Comparison of ENCODE assay signal across 8 cellular contexts in genomic region chr3:48088056-48088748, GRCh38.
A peak's percentile ranks its signal among the peaks of the same experiment; 100 is the strongest.
DNase-seq lines count a peak whose midpoint lies in the region; ATAC-seq and TF ChIP-seq lines count a peak whose summit lies in the region.

No MANE protein-coding gene starts in this region.

- DNase-seq in BJ (ENCODE audit: low read depth) (no peak), WERI-Rb-1 (peak; percentile 48), epithelial cell of esophagus (ENCODE audit: low read depth) (peak; percentile 26), CD1c-positive myeloid dendritic cell (ENCODE audit: extremely low spot score) (no peak), GF-D8 (lab: John Stamatoyannopoulos, UW) (no peak)

- POLR2A ChIA-PET in BJ (lab: Charles Lee): interaction anchor here (0.5 to 1.6 kb wide), 3 partner anchors 13 to 1079 kb away, joined by 3 to 14 read pairs (median 7); no protein-coding TSS in a partner anchor

- H3K27ac ChIP-seq in WERI-Rb-1: peak overlapping the region; percentile 97
- H3K27ac ChIP-seq in muscle layer of duodenum (ENCODE audit: low read length): peak overlapping the region; percentile 93

- peak; percentile 4 for TF ChIP-seq POLR2A in GM18951 (IDR thresholded peaks at IDR 0.05; ENCODE audit: extremely low read depth, insufficient read depth, insufficient read length)

- CTCF ChIA-PET in BJ (lab: Yijun Ruan, JAX): interaction anchor here (1.1 to 3.3 kb wide), 4 partner anchors 11 to 264 kb away, joined by 3 to 16 read pairs (median 4); no protein-coding TSS in a partner anchor

- H3K9me3 ChIP-seq in WERI-Rb-1 (ENCODE audit: severe bottlenecking) (no peaks in the 10 kb centered on the region), muscle layer of duodenum (ENCODE audit: control insufficient read depth in 1 of 2, low read length in 2 of 2) (no peaks in the 10 kb centered on the region)

- in situ Hi-C loops in GM18951 (cut with MboI; ENCODE audit: low sequenced_read_pairs, unreplicated experiment): no loop called here

- H3K36me3 ChIP-seq in BJ (ENCODE audit: control insufficient read depth, insufficient read depth, low read length): no peaks in the 10 kb centered on the region
- no peaks in the 10 kb centered on the region; the same call in 1 of the 2 replicates for H3K36me3 ChIP-seq in WERI-Rb-1
- H3K36me3 ChIP-seq in muscle layer of duodenum (ENCODE audit: control insufficient read depth in 1 of 2, insufficient read depth in 2 of 2, low read length in 2 of 2): peaks cover 0 to 18% of the 10 kb centered on the region in 2 donors

- H3K4me1 ChIP-seq in muscle layer of duodenum (ENCODE audit: control insufficient read depth in 1 of 2, insufficient read depth in 2 of 2, low read length in 2 of 2): peaks cover 0 to 18% of the 10 kb centered on the region in 2 donors

- H3K4me3 ChIP-seq in BJ (ENCODE audit: low read depth, low read length) (peak overlapping the region; percentile 83), WERI-Rb-1 (ENCODE audit: low read depth, low read length) (peak overlapping the region; percentile 79), epithelial cell of esophagus (ENCODE audit: low read length) (peak overlapping the region; percentile 94), muscle layer of duodenum (ENCODE audit: low read depth in 1 of 2, low read length in 2 of 2) (peak overlapping the region; percentile 75 to 87)

- H3K27me3 ChIP-seq in BJ (ENCODE audit: control insufficient read depth, insufficient read depth, low read length) (no peaks in the 10 kb centered on the region), WERI-Rb-1 (ENCODE audit: insufficient read depth, low read depth, severe bottlenecking) (no peaks in the 10 kb centered on the region), muscle layer of duodenum (ENCODE audit: low read depth, low read length) (no peaks in the 10 kb centered on the region)

- no peak for TF ChIP-seq CTCF in BJ (IDR thresholded peaks at IDR 0.05; ENCODE audit: insufficient read depth, low read depth, low read length)
- TF ChIP-seq CTCF in WERI-Rb-1 (IDR thresholded peaks at IDR 0.05; ENCODE audit: low read depth, low read length): no peak
- no peak for TF ChIP-seq CTCF in epithelial cell of esophagus (IDR thresholded peaks at IDR 0.05; ENCODE audit: insufficient read depth, low read depth, low read length, missing control alignments)

- peak; percentile 17 for ATAC-seq in HG03342 (IDR thresholded peaks at IDR 0.05; ENCODE audit: unreplicated experiment)

Comparison
In these comparisons a context has a peak if more than half of its experiments do, and no peak if none do; other contexts are left out.
1. DNase-seq: peak in WERI-Rb-1 (single experiment) and epithelial cell of esophagus (single experiment); none in BJ (single experiment), CD1c-positive myeloid dendritic cell (single experiment) and GF-D8 (single experiment).
2. Peak in every context shown above with its lines, with median percentiles within 50 percentile points of each other: H3K4me3 ChIP-seq.